Comparison of ENCODE assay signal across 1 cellular context in genomic region chr1:85587846-85588245, GRCh38.
TF ChIP-seq lines count a peak whose summit lies in the region.

No MANE protein-coding gene starts in this region.

TF ChIP-seq in WTC11, 78 proteins besides CTCF, POLR2A, EP300 and RAD21 (continued from another document):
- TF ChIP-seq ZNF281 (CRISPR knock-in tag; IDR thresholded peaks at IDR 0.05), result 0 out of 2 replicates have a peak, but pooled peaks have one; percentile 40
